ENCODE assay signal across 23 cellular contexts in the genomic region with DNA sequence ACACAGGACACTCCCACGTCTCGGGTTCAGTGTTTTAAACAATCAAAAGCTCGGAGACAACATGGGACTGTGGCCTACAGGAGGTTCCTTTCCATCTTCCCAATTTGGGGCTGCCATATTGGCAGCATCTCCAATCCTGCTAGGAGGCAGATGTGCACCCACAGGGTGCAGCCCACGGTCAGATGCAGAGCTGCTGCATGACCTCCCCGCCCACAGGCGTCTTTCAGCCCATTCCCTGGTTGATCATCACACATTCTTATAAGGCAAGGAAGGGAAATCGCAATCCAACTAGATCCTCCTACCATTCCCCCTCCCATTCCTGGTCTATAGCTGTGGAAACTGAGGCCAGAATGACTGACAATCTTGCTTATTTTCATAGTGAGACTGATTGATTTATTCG.
DNase-seq lines count a peak whose midpoint lies in the region; ATAC-seq, FAIRE-seq and TF ChIP-seq lines count a peak whose summit lies in the region.
"Had no signal": no experiment of that assay in that cellular context is flagged by ENCODE, and none has a peak within 500 bp of the region (broad histone marks: within the 10 kb centered on the region; RNA-seq: fewer than 3 reads in every experiment).

No MANE protein-coding gene starts in this region.

- H3K36me3 ChIP-seq in HEK293 (ENCODE audit: control insufficient read depth in 2 of 2, insufficient read depth in 1 of 2, low read length in 2 of 2) (peaks cover 7 to 93% of the 10 kb centered on the region in 2 experiments; a peak in 2 of 3 replicates), bronchial epithelial cell (ENCODE audit: control insufficient read depth, insufficient read depth, low read length) (peaks cover 31% of the 10 kb centered on the region), muscle layer of colon (ENCODE audit: insufficient read depth, low read length) (peaks cover 61% of the 10 kb centered on the region), gastrocnemius medialis (peaks cover 0 to 8% of the 10 kb centered on the region in 2 donors), ascending aorta (peaks cover 68 to 84% of the 10 kb centered on the region in 2 donors)
- H3K36me3 ChIP-seq: breast epithelium had no signal

- no peak for ATAC-seq in gastrocnemius medialis
- ATAC-seq: effector memory CD8-positive, alpha-beta T cell had no signal

- H3K4me3 ChIP-seq in HEK293 (ENCODE audit: low read depth, low read length) (no peak overlapping the region), bronchial epithelial cell (ENCODE audit: low read depth, low read length) (no peak overlapping the region), muscle layer of colon (ENCODE audit: low read depth in 1 of 2, low read length in 2 of 2) (peak overlapping the region in 1 of 2 donors; percentile 11), gastrocnemius medialis (no peak overlapping the region), ascending aorta (no peak overlapping the region)
- H3K4me3 ChIP-seq: adrenal gland, breast epithelium, Peyer's patch had no signal

- no peak overlapping the region for H3K9ac ChIP-seq in muscle layer of colon (ENCODE audit: low read length)

- POLR2A ChIA-PET in HEK293 (lab: Yijun Ruan, JAX) = no interaction called here

- TF ChIP-seq POLR2A in gastrocnemius medialis (IDR thresholded peaks at IDR 0.05) = no peak

- intact Hi-C loops in gastrocnemius medialis (cut with DNase I; ENCODE audit: low total_unique reads) = no loop called here
- intact Hi-C loops in ascending aorta (cut with DNase I) = no loop called here

- in situ Hi-C loops in gastrocnemius medialis (cut with MboI; ENCODE audit: low sequenced_read_pairs in 4 of 4) = loop anchor here in 2 of 4 donors (10.0 to 25.0 kb wide), 3 partner anchors 82 to 172 kb away; a partner anchor contains a TSS

- FAIRE-seq in bronchial epithelial cell (lab: Jason Lieb, UNC) = peak; percentile 32
- FAIRE-seq: H1 had no signal

- CTCF ChIA-PET in HEK293 (lab: Yijun Ruan, JAX) = interaction anchor here (0.9 to 2.9 kb wide), 3 partner anchors 11 to 174 kb away, joined by 3 to 13 read pairs (median 6); no protein-coding TSS in a partner anchor

- TF ChIP-seq CTCF in HEK293 (tag by site-specific recombination; IDR thresholded peaks at IDR 0.05) (no peak), bronchial epithelial cell (IDR thresholded peaks at IDR 0.05; ENCODE audit: insufficient read depth, low read length, severe bottlenecking) (no peak), gastrocnemius medialis (IDR thresholded peaks at IDR 0.05 in 4 of 5, conservative IDR thresholded peaks at IDR 0.05 in 1 of 5) (no peak), ascending aorta (IDR thresholded peaks at IDR 0.05) (no peak)

- no peaks in the 10 kb centered on the region for H3K9me3 ChIP-seq in HEK293 (ENCODE audit: control insufficient read depth, insufficient read depth, low read depth, low read length)
- no peaks in the 10 kb centered on the region for H3K9me3 ChIP-seq in muscle layer of colon (ENCODE audit: low read length)
- H3K9me3 ChIP-seq in gastrocnemius medialis = no peaks in the 10 kb centered on the region
- H3K9me3 ChIP-seq in ascending aorta = no peaks in the 10 kb centered on the region
- H3K9me3 ChIP-seq: adrenal gland, breast epithelium, Peyer's patch had no signal

- H3K4me1 ChIP-seq in HEK293 (ENCODE audit: control insufficient read depth, insufficient read depth, low read length) = no peaks in the 10 kb centered on the region
- H3K4me1 ChIP-seq in muscle layer of colon (ENCODE audit: insufficient read depth, low read length) = peaks cover 32% of the 10 kb centered on the region
- H3K4me1 ChIP-seq in gastrocnemius medialis = peaks cover 23 to 46% of the 10 kb centered on the region in 2 donors
- no peaks in the 10 kb centered on the region for H3K4me1 ChIP-seq in ascending aorta
- H3K4me1 ChIP-seq: adrenal gland, breast epithelium, Peyer's patch had no signal

- DNase-seq in bronchial epithelial cell (ENCODE audit: low read depth) (no peak), gastrocnemius medialis (no peak), medulla oblongata (ENCODE audit: extremely low spot score) (no peak), ascending aorta (ENCODE audit: low spot score in 2 of 2) (no peak), cerebellar cortex (ENCODE audit: low spot score) (no peak)
- DNase-seq: activated CD4-positive, alpha-beta memory T cell treated with anti-CD3 and anti-CD28 coated beads, Interleukin-2, amount 10 ng/mL, durations not matched to agents 7 days and 5 days; activated CD4-positive, alpha-beta T cell treated with anti-CD3 and anti-CD28 coated beads for 1 hour; activated CD8-positive, alpha-beta memory T cell treated with anti-CD3 and anti-CD28 coated beads, Interleukin-2, amount 50 U/mL, for 48 hours; activated naive CD4-positive, alpha-beta T cell treated with anti-CD3 and anti-CD28 coated beads, Interleukin-2, amount 10 ng/mL, durations not matched to agents 7 days and 5 days; adrenal gland; CD4-positive, alpha-beta memory T cell; cortex of kidney; effector memory CD8-positive, alpha-beta T cell; IMR-90; NCI-H1436 treated with DMSO at 0.1 percent for 48 hours; NCI-H82; Peyer's patch; SIG-M5; stimulated activated CD4-positive, alpha-beta T cell treated with anti-CD3 and anti-CD28 coated beads, Interleukin-4, amount 100 ng/mL, for 24 hours had no signal

- H3K27ac ChIP-seq in HEK293 (ENCODE audit: extremely low read depth, low read depth, low read length) = no peak overlapping the region
- H3K27ac ChIP-seq in muscle layer of colon (ENCODE audit: low read depth, low read length) = peak overlapping the region; percentile 67
- H3K27ac ChIP-seq in gastrocnemius medialis = peak overlapping the region in 3 of 4 donors; percentile 35 to 93 (median 46)
- no peak overlapping the region for H3K27ac ChIP-seq in ascending aorta
- H3K27ac ChIP-seq: adrenal gland, breast epithelium had no signal

- no peaks in the 10 kb centered on the region for H3K27me3 ChIP-seq in bronchial epithelial cell (ENCODE audit: control insufficient read depth, insufficient read depth, low read length)
- H3K27me3 ChIP-seq in muscle layer of colon (ENCODE audit: control insufficient read depth in 1 of 2, insufficient read depth in 2 of 2, low read length in 2 of 2) = no peaks in the 10 kb centered on the region
- no peaks in the 10 kb centered on the region for H3K27me3 ChIP-seq in gastrocnemius medialis
- no peaks in the 10 kb centered on the region for H3K27me3 ChIP-seq in ascending aorta
- H3K27me3 ChIP-seq: adrenal gland, breast epithelium, Peyer's patch had no signal

TF ChIP-seq in HEK293, 187 proteins besides CTCF, POLR2A, EP300 and RAD21:
- TF ChIP-seq EGR2 (tag by site-specific recombination; IDR thresholded peaks at IDR 0.05; ENCODE audit: low read depth) (peak; percentile 67), ZNF292 (tag by site-specific recombination; IDR thresholded peaks at IDR 0.05; ENCODE audit: borderline replicate concordance, low read depth) (no peak), ZFHX2 (tag by site-specific recombination; conservative IDR thresholded peaks at IDR 0.05) (peak; percentile 54)

Comparison
In these comparisons a context has a peak if more than half of its experiments do, and no peak if none do; other contexts are left out.
1. H3K27ac ChIP-seq: peak in muscle layer of colon (single experiment) and gastrocnemius medialis (3 of 4); none in HEK293 (single experiment) and ascending aorta (0 of 2).